ENCODE assay signal across 11 cellular contexts in genomic region chr4:5037553-5038551, GRCh38. TPM values are rescaled to one million over a fixed set of nuclear protein-coding genes. Genes with fewer than 3 reads are reported as not detected.
DNase-seq lines count a peak whose midpoint lies in the region; ATAC-seq, FAIRE-seq and TF ChIP-seq lines count a peak whose summit lies in the region.
"Had no signal": no experiment of that assay in that cellular context is flagged by ENCODE, and none has a peak within 500 bp of the region (broad histone marks: within the 10 kb centered on the region; RNA-seq: fewer than 3 reads in every experiment).

No MANE protein-coding gene starts in this region.

- DNase-seq in AG08395 (ENCODE audit: low spot score) (peak; percentile 86), HTR-8/SVneo (ENCODE audit: insufficient read length, low spot score) (peak; percentile 75), amniotic stem cell (lab: John Stamatoyannopoulos, UW) (peak; percentile 94), left lung (no peak), NCI-H82 (lab: John Stamatoyannopoulos, UW) (no peak)
- no peak for DNase-seq in activated CD4-positive, alpha-beta T cell treated with anti-CD3 and anti-CD28 coated beads, Interleukin-2, amount 50 U/mL, for 48 hours
- no peak for DNase-seq in naive thymus-derived CD8-positive, alpha-beta T cell
- DNase-seq: amygdala had no signal

- ATAC-seq in left lung = peak; percentile 76
- no peak for ATAC-seq in naive thymus-derived CD8-positive, alpha-beta T cell
- no peak for ATAC-seq in GM18861 (IDR thresholded peaks at IDR 0.05; ENCODE audit: unreplicated experiment)

- no peaks in the 10 kb centered on the region for H3K9me3 ChIP-seq in left lung

- H3K4me3 Mint-ChIP-seq in naive thymus-derived CD8-positive, alpha-beta T cell = no peak overlapping the region
- H3K4me3 Mint-ChIP-seq: IgD-negative memory B cell had no signal

- H3K36me3 Mint-ChIP-seq in naive thymus-derived CD8-positive, alpha-beta T cell = no peaks in the 10 kb centered on the region
- H3K36me3 Mint-ChIP-seq: IgD-negative memory B cell had no signal

- H3K27ac Mint-ChIP-seq in naive thymus-derived CD8-positive, alpha-beta T cell = no peak overlapping the region
- H3K27ac Mint-ChIP-seq: IgD-negative memory B cell had no signal

- H3K27ac ChIP-seq in left lung = peak overlapping the region in 1 of 2 donors; percentile 33

- H3K4me3 ChIP-seq in left lung = no peak overlapping the region

- intact Hi-C loops in left lung (cut with DNase I) = no loop called here

- H3K4me1 Mint-ChIP-seq in naive thymus-derived CD8-positive, alpha-beta T cell = peaks cover 7 to 14% (median 14%) of the 10 kb centered on the region in 4 donors

- no peak for TF ChIP-seq CTCF in left lung (IDR thresholded peaks at IDR 0.05)

- peaks cover 14 to 36% of the 10 kb centered on the region in 2 donors for H3K4me1 ChIP-seq in left lung

- H3K27me3 Mint-ChIP-seq in naive thymus-derived CD8-positive, alpha-beta T cell = peaks cover 0 to 8% (median 2%) of the 10 kb centered on the region in 5 donors

- H3K27me3 ChIP-seq in left lung = no peaks in the 10 kb centered on the region

- peak; percentile 88 for FAIRE-seq in HTR-8/SVneo (lab: Jason Lieb, UNC)

- no peaks in the 10 kb centered on the region for H3K36me3 ChIP-seq in left lung

- POLR2A ChIA-PET in naive thymus-derived CD8-positive, alpha-beta T cell (lab: Charles Lee) = no interaction called here

- H3K9me3 Mint-ChIP-seq in naive thymus-derived CD8-positive, alpha-beta T cell = no peaks in the 10 kb centered on the region
- H3K9me3 Mint-ChIP-seq: IgD-negative memory B cell had no signal

RNA-seq across cellular contexts. Expression of gene STK32B, which starts 13.4 kb away (rescaled TPM):
- total RNA-seq in left lung = 1 to 10 TPM in 1 of 2 donors, under 1 TPM in 1; 0.90 to 1.9 TPM
- total RNA-seq in naive thymus-derived CD8-positive, alpha-beta T cell = not detected
- polyA plus RNA-seq in naive thymus-derived CD8-positive, alpha-beta T cell = not detected
- total RNA-seq: T-helper 1 cell treated with Interleukin-12 subunit alpha and Interleukin-12 subunit beta and Interleukin-4 antibody, amounts not matched to agents 30 ng/mL and 1 ng/mL, for 36 hours had no signal
- polyA plus RNA-seq: IgD-negative memory B cell had no signal

RNA-seq across cellular contexts. Expression of gene CYTL1, which starts 18.6 kb away (rescaled TPM):
- 1 to 10 TPM in 1 of 2 donors, under 1 TPM in 1; 0.73 to 1.8 TPM for total RNA-seq in left lung
- not detected for total RNA-seq in naive thymus-derived CD8-positive, alpha-beta T cell
- polyA plus RNA-seq in naive thymus-derived CD8-positive, alpha-beta T cell = not detected
- total RNA-seq: T-helper 1 cell treated with Interleukin-12 subunit alpha and Interleukin-12 subunit beta and Interleukin-4 antibody, amounts not matched to agents 30 ng/mL and 1 ng/mL, for 36 hours had no signal
- polyA plus RNA-seq: IgD-negative memory B cell had no signal

Comparison
In these comparisons a context has a peak if more than half of its experiments do, and no peak if none do; other contexts are left out.
1. DNase-seq: peak in AG08395 (single experiment), HTR-8/SVneo (single experiment) and amniotic stem cell (single experiment); none in left lung (0 of 2), activated CD4-positive, alpha-beta T cell treated with anti-CD3 and anti-CD28 coated beads, Interleukin-2, amount 50 U/mL, for 48 hours (0 of 2), naive thymus-derived CD8-positive, alpha-beta T cell (0 of 10) and NCI-H82 (single experiment).